23 cellular contexts compared by ENCODE assay signal in the genomic region with DNA sequence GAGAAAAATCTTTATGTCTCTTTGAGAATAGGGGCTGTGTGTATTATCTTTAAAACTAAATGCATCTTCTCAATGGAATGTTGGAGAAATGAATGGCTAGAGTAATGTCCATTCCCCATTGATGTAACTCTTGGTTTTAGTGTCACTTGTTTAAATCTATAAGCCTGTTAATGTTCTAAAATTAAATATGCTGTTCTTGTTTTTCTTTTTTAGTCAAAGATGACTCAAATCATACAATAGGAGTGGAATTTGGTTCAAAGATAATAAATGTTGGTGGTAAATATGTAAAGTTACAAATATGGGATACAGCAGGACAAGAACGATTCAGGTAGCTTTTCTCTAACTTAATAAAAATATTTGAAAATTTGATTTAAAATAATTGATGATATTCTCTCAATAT. TPM values are rescaled to one million over a fixed set of nuclear protein-coding genes. Genes with fewer than 3 reads are reported as not detected.
DNase-seq lines count a peak whose midpoint lies in the region; ATAC-seq, FAIRE-seq and TF ChIP-seq lines count a peak whose summit lies in the region.
"Had no signal": no experiment of that assay in that cellular context is flagged by ENCODE, and none has a peak within 500 bp of the region (broad histone marks: within the 10 kb centered on the region; RNA-seq: fewer than 3 reads in every experiment).

No MANE protein-coding gene starts in this region.

- DNase-seq in GM12878 (ENCODE audit: low read depth, low spot score) (no peak), Caco-2 (no peak)
- DNase-seq in effector CD4-positive, alpha-beta T cell, result no peak
- DNase-seq: 8988T; ACHN; BE2C; C1 segment of cervical spinal cord; CD4-positive, alpha-beta memory T cell; CD4-positive, CD25-positive, alpha-beta regulatory T cell; DMS 273 treated with DMSO at 0.1 percent for 48 hours; DMS153; DMS53; DMS79; DND-41; EL; GDM1 had no signal

- in situ Hi-C loops in GM12878 (cut with MboI), result no loop called here

- H2AFZ ChIP-seq in OCI-LY3 (ENCODE audit: low read depth, low read length), result no peak overlapping the region
- H2AFZ ChIP-seq in GM12878 (ENCODE audit: control insufficient read depth, low read depth, low read length), result no peak overlapping the region

- ATAC-seq in GM12878 (no peak), GM19452 (IDR thresholded peaks at IDR 0.05; ENCODE audit: unreplicated experiment) (no peak)

- TF ChIP-seq POLR2A in GM12878 (IDR thresholded peaks at IDR 0.05; ENCODE audit: low read depth, low read length), result no peak

- H3K27ac Mint-ChIP-seq in Caco-2 (ENCODE audit: unreplicated experiment), result no peak overlapping the region
- H3K27ac Mint-ChIP-seq: CD14-positive monocyte had no signal

- SMC1A ChIA-PET in GM12878 (lab: Charles Lee; ENCODE audit: uncharacterized antibody, unreplicated experiment), result no interaction called here

- 47% methylated on average over 1 of the region's 1 CpG for WGBS in GM12878 (ENCODE audit: insufficient coverage, insufficient replicate concordance, low lambda C conversion rate, missing lambda C conversion rate)

- no peaks in the 10 kb centered on the region for H3K27me3 Mint-ChIP-seq in Caco-2 (ENCODE audit: insufficient read depth, unreplicated experiment)
- H3K27me3 Mint-ChIP-seq: CD4-positive, alpha-beta memory T cell; CD4-positive, CD25-positive, alpha-beta regulatory T cell had no signal

- POLR2A ChIA-PET in GM12878 (lab: Charles Lee) (no interaction called here), Caco-2 (lab: Charles Lee) (no interaction called here)

- peaks cover 15% of the 10 kb centered on the region for H3K9me3 Mint-ChIP-seq in Caco-2 (ENCODE audit: unreplicated experiment)
- H3K9me3 Mint-ChIP-seq: CD4-positive, CD25-positive, alpha-beta regulatory T cell had no signal

- H4K20me1 ChIP-seq in OCI-LY3 (ENCODE audit: insufficient read depth, low read length) (peaks cover 63% of the 10 kb centered on the region), GM12878 (ENCODE audit: control insufficient read depth, insufficient read depth) (no peaks in the 10 kb centered on the region)

- H3K4me3 ChIP-seq in OCI-LY3 (ENCODE audit: low read length) (no peak overlapping the region), GM12878 (no peak overlapping the region), Caco-2 (ENCODE audit: low read depth, low read length) (no peak overlapping the region)
- H3K4me3 ChIP-seq: BLaER1 had no signal

- H3K9me3 ChIP-seq in OCI-LY3 (ENCODE audit: insufficient read depth, low read length) (no peaks in the 10 kb centered on the region), GM12878 (replicated peaks; ENCODE audit: control insufficient read depth, insufficient read depth, low read length) (no peaks in the 10 kb centered on the region), Caco-2 (no peaks in the 10 kb centered on the region)
- H3K9me3 ChIP-seq: BE2C, BLaER1 had no signal

- H3K4me3 Mint-ChIP-seq in Caco-2 (ENCODE audit: unreplicated experiment), result no peak overlapping the region
- H3K4me3 Mint-ChIP-seq: CD14-positive monocyte; CD4-positive, alpha-beta memory T cell; CD4-positive, CD25-positive, alpha-beta regulatory T cell had no signal

- H3K36me3 ChIP-seq in OCI-LY3 (replicated peaks; ENCODE audit: low read depth, low read length) (peaks cover 28% of the 10 kb centered on the region), GM12878 (ENCODE audit: control insufficient read depth in 2 of 2, insufficient read depth in 2 of 2, low read length in 1 of 2) (no peaks in the 10 kb centered on the region), Caco-2 (ENCODE audit: control insufficient read depth, insufficient read depth, low read length) (no peaks in the 10 kb centered on the region; the same call in 1 of the 2 replicates)
- H3K36me3 ChIP-seq: BLaER1 had no signal

- no peak for TF ChIP-seq RAD21 in GM12878 (IDR thresholded peaks at IDR 0.05; ENCODE audit: insufficient read depth, low read depth, low read length)

- H3K9ac ChIP-seq in OCI-LY3 (ENCODE audit: low read length) (no peak overlapping the region), GM12878 (ENCODE audit: control insufficient read depth, insufficient read depth, low read length) (no peak overlapping the region)
- H3K9ac ChIP-seq: BLaER1 had no signal

- no peak for TF ChIP-seq EP300 in GM12878 (IDR thresholded peaks at IDR 0.05; ENCODE audit: borderline replicate concordance in 1 of 2, control insufficient read depth in 1 of 2, low read depth in 2 of 2, low read length in 2 of 2)

- peaks cover 38% of the 10 kb centered on the region for H3K79me2 ChIP-seq in OCI-LY3 (ENCODE audit: low read length)
- no peaks in the 10 kb centered on the region; the same call in 1 of the 2 replicates for H3K79me2 ChIP-seq in GM12878 (ENCODE audit: control insufficient read depth, insufficient read depth, low read length)

- no peaks in the 10 kb centered on the region for H3K27me3 ChIP-seq in OCI-LY3 (ENCODE audit: low read depth, low read length)
- no peaks in the 10 kb centered on the region for H3K27me3 ChIP-seq in GM12878 (replicated peaks in 1 of 2; ENCODE audit: control insufficient read depth in 2 of 2, insufficient read depth in 2 of 2, low read length in 1 of 2)
- H3K27me3 ChIP-seq in Caco-2 (replicated peaks; ENCODE audit: control insufficient read depth, insufficient read depth, low read length), result no peaks in the 10 kb centered on the region
- H3K27me3 ChIP-seq: BE2C, BLaER1 had no signal

- CTCF ChIA-PET in GM12878 (lab: Yijun Ruan, JAX), result no interaction called here
- CTCF ChIA-PET in Caco-2 (lab: Charles Lee), result no interaction called here

- peaks cover 72% of the 10 kb centered on the region for H3K36me3 Mint-ChIP-seq in Caco-2 (ENCODE audit: insufficient read depth, unreplicated experiment)

- intact Hi-C loops in GM12878 (cut with micrococcal nuclease; ENCODE audit: unreplicated experiment), result no loop called here
- intact Hi-C loops in Caco-2 (cut with micrococcal nuclease; ENCODE audit: unreplicated experiment), result no loop called here

- FAIRE-seq in GM12878 (lab: Jason Lieb, UNC), result no peak
- FAIRE-seq: A204.1, GM12891, GM19239 had no signal

- no TSS peak for BruUV-seq in GM12878 (replicated peaks; lab: Mats Ljungman, UMichigan)
- no TSS peak for BruUV-seq in Caco-2 (replicated peaks; lab: Mats Ljungman, UMichigan)

- H3K27ac ChIP-seq in OCI-LY3 (ENCODE audit: low read length) (no peak overlapping the region), GM12878 (ENCODE audit: control insufficient read depth, insufficient read depth) (no peak overlapping the region)
- H3K27ac ChIP-seq: BLaER1 had no signal

- H3K4me2 ChIP-seq in OCI-LY3 (ENCODE audit: low read length), result peak overlapping the region; percentile 15; the same call in 1 of the 2 replicates
- H3K4me2 ChIP-seq in GM12878 (ENCODE audit: control insufficient read depth, insufficient read depth), result no peak overlapping the region
- H3K4me2 ChIP-seq: BLaER1 had no signal

- TF ChIP-seq CTCF in OCI-LY3 (IDR thresholded peaks at IDR 0.05; ENCODE audit: low read depth, low read length) (no peak), GM12878 (IDR thresholded peaks at IDR 0.05 in 2 of 3, conservative IDR thresholded peaks at IDR 0.05 in 1 of 3; ENCODE audit: control insufficient read depth in 2 of 3, extremely low read depth in 1 of 3, insufficient read depth in 1 of 3, low read depth in 3 of 3, low read length in 3 of 3) (no peak), Caco-2 (IDR thresholded peaks at IDR 0.05; ENCODE audit: insufficient read depth in 1 of 2, low read depth in 1 of 2, low read length in 1 of 2, severe bottlenecking in 1 of 2, unreplicated experiment in 1 of 2) (no peak)

- RAD21 ChIA-PET in GM12878 (lab: Charles Lee; ENCODE audit: unreplicated experiment), result no interaction called here

- H3K4me1 Mint-ChIP-seq in Caco-2 (ENCODE audit: low read depth, unreplicated experiment), result peaks cover 23% of the 10 kb centered on the region

- H3K4me1 ChIP-seq in OCI-LY3 (ENCODE audit: low read length), result peaks cover 27% of the 10 kb centered on the region
- H3K4me1 ChIP-seq in GM12878 (ENCODE audit: control insufficient read depth, insufficient read depth, low read length), result 0 out of 2 replicates have a peak, but pooled peaks cover 2% of the 10 kb centered on the region
- H3K4me1 ChIP-seq in Caco-2, result no peaks in the 10 kb centered on the region
- H3K4me1 ChIP-seq: BLaER1 had no signal

RNA-seq across cellular contexts. Expression of a gene that starts 17.6 kb away (rescaled TPM):
- total RNA-seq in GM12878 (2013; cell fraction: nucleolus; rRNA removed), result 2.4 and 3.1 TPM in 2 replicates
- 13.6 and 20.8 TPM in 2 replicates for total RNA-seq in GM12878 (2014; rRNA removed)
- total RNA-seq in GM12878 (2014; rRNA removed; fragmentation: Illumina TruSeq; extraction: Trizol), result 10.1 and 10.4 TPM in 2 replicates
- 35.8 and 40.9 TPM in 2 replicates for total RNA-seq in GM12878 (2021)
- 9.1 TPM for polyA plus RNA-seq in GM12878 (2011; ENCODE audit: low read depth)
- polyA plus RNA-seq in GM12878 (2011; rRNA removed), result 10.2 and 16.8 TPM in 2 replicates
- 6.1 and 6.3 TPM in 2 replicates for polyA plus RNA-seq in GM12878 (2011; cell fraction: cytosol; rRNA removed)
- 3.1 and 3.2 TPM in 2 replicates for polyA plus RNA-seq in GM12878 (2011; cell fraction: nucleus; rRNA removed)
- polyA plus RNA-seq in GM12878 (2012), result 14.8 and 19.9 TPM in 2 replicates
- polyA plus RNA-seq in GM12878 (2014; fragmentation: Illumina TruSeq; extraction: Trizol), result 12.3 and 14.5 TPM in 2 replicates
- polyA plus RNA-seq in GM12878 (2014; fragmentation: Nextera tagmentation; extraction: Ambion mirVana), result 1 to 10 TPM; 4.0 to 8.5 TPM
- 31.4 and 32.2 TPM in 2 replicates for polyA plus RNA-seq in GM12878 (2014; rRNA removed)
- 10 to 100 TPM; 25.1 to 28.8 TPM for polyA plus RNA-seq in GM12878 (2016; fragmentation: Nextera tagmentation; extraction: Ambion mirVana)
- polyA minus RNA-seq in GM12878 (2011; rRNA and poly(A)+ RNA removed), result 1.7 and 3.4 TPM in 2 replicates
- polyA minus RNA-seq in GM12878 (2011; cell fraction: cytosol; rRNA and poly(A)+ RNA removed), result 1.1 and 3.4 TPM in 2 replicates
- polyA minus RNA-seq in GM12878 (2011; cell fraction: nucleus; rRNA and poly(A)+ RNA removed), result 1.3 and 3.2 TPM in 2 replicates
- 98.9 and 111 TPM in 2 replicates for total RNA-seq in Caco-2 (2022)

RNA-seq across cellular contexts. Expression of a gene that starts 54.3 kb away (rescaled TPM):
- total RNA-seq in GM12878 (2013; cell fraction: nucleolus; rRNA removed), result 4.1 and 4.4 TPM in 2 replicates
- 2.6 and 3.3 TPM in 2 replicates for total RNA-seq in GM12878 (2014; rRNA removed)
- 3.3 and 3.4 TPM in 2 replicates for total RNA-seq in GM12878 (2014; rRNA removed; fragmentation: Illumina TruSeq; extraction: Trizol)
- total RNA-seq in GM12878 (2021), result 2.8 and 3.0 TPM in 2 replicates
- 0.89 TPM for polyA plus RNA-seq in GM12878 (2011; ENCODE audit: low read depth)
- 3.2 and 5.5 TPM in 2 replicates for polyA plus RNA-seq in GM12878 (2011; rRNA removed)
- polyA plus RNA-seq in GM12878 (2011; cell fraction: cytosol; rRNA removed), result 0.95 and 1.9 TPM in 2 replicates
- 1.7 and 2.6 TPM in 2 replicates for polyA plus RNA-seq in GM12878 (2011; cell fraction: nucleus; rRNA removed)
- 1.8 and 2.5 TPM in 2 replicates for polyA plus RNA-seq in GM12878 (2012)
- 2.9 and 3.5 TPM in 2 replicates for polyA plus RNA-seq in GM12878 (2014; fragmentation: Illumina TruSeq; extraction: Trizol)
- 1 to 10 TPM in 1 of 2 experiments, under 1 TPM in 1; 0.75 to 1.4 TPM for polyA plus RNA-seq in GM12878 (2014; fragmentation: Nextera tagmentation; extraction: Ambion mirVana)
- polyA plus RNA-seq in GM12878 (2014; rRNA removed), result 1.2 and 1.8 TPM in 2 replicates
- 1 to 10 TPM; 2.8 to 2.9 TPM for polyA plus RNA-seq in GM12878 (2016; fragmentation: Nextera tagmentation; extraction: Ambion mirVana)
- polyA minus RNA-seq in GM12878 (2011; rRNA and poly(A)+ RNA removed), result 2.3 and 2.4 TPM in 2 replicates
- polyA minus RNA-seq in GM12878 (2011; cell fraction: cytosol; rRNA and poly(A)+ RNA removed), result 1.5 and 2.1 TPM in 2 replicates
- polyA minus RNA-seq in GM12878 (2011; cell fraction: nucleus; rRNA and poly(A)+ RNA removed), result 0.77 and 1.5 TPM in 2 replicates
- 11.3 and 11.5 TPM in 2 replicates for total RNA-seq in Caco-2 (2022)
